ENCODE assay signal across 1 cellular context in genomic region chr9:130463141-130463540, GRCh38.
TF ChIP-seq lines count a peak whose summit lies in the region.

No MANE protein-coding gene starts in this region.

TF ChIP-seq in K562, 482 proteins besides CTCF, POLR2A, EP300 and RAD21:
- peak in 1 of 3 experiments; percentile 12 for TF ChIP-seq YY1 (IDR thresholded peaks at IDR 0.05; ENCODE audit: borderline replicate concordance in 1 of 3, control insufficient read depth in 1 of 3, extremely low read depth in 1 of 3, insufficient read depth in 3 of 3, insufficient read length in 1 of 3, insufficient replicate concordance in 2 of 3, low read depth in 1 of 3, low read length in 2 of 3)
- TF ChIP-seq RFX5 (IDR thresholded peaks at IDR 0.05; ENCODE audit: low read depth, low read length), result no peak
- peak; percentile 34; the same call in 1 of the 2 replicates for TF ChIP-seq POLR2G (IDR thresholded peaks at IDR 0.05; ENCODE audit: low read depth, low read length)
